8 cellular contexts compared by ENCODE assay signal in the genomic region with DNA sequence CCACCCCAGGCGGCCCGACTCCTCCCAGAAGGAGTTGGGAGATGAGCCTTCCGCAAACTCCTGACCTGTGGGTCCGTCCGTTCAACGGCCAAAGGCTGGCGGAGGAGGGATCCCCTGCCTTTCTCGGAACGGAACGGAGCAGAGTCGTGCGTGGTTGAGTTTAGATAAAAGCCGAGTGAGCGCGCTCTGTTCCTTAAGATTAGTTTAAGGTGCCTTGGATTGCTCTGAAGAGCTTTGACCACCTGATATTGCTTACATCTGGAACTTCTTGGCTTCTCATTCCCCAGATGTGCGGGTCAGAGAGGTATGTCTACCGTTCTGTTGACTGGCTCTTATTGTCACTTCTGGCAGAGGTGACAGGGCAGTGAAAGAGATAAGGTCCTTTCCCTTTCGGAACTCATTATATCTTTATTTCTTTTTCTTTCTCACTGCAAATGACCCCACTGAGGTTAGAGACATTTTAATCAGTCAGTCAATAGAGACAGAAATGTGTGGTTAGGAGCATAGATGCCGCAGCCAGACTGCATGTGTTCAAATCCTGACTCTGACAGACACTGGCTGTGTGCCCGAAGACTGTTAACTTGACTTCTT. TPM values are rescaled to one million over a fixed set of nuclear protein-coding genes. Genes with fewer than 3 reads are reported as not detected.
DNase-seq lines count a peak whose midpoint lies in the region; ATAC-seq and TF ChIP-seq lines count a peak whose summit lies in the region.

Gene TRIM6, plus strand, starts transcription at position 27 of the 591 bp plus-strand sequence. Its CDS starts 261 bp downstream, at position 288.

- peaks cover 7% of the 10 kb centered on the region for H3K4me1 Mint-ChIP-seq in activated CD4-positive, alpha-beta memory T cell treated with anti-CD3 and anti-CD28 coated beads, Interleukin-2, amount 10 ng/mL, durations not matched to agents 7 days and 5 days
- H3K4me1 Mint-ChIP-seq in osteocyte (ENCODE audit: unreplicated experiment), result peaks cover 44% of the 10 kb centered on the region

- peaks cover 2% of the 10 kb centered on the region for H3K27me3 Mint-ChIP-seq in activated CD4-positive, alpha-beta memory T cell treated with anti-CD3 and anti-CD28 coated beads, Interleukin-2, amount 10 ng/mL, durations not matched to agents 7 days and 5 days
- no peaks in the 10 kb centered on the region for H3K27me3 Mint-ChIP-seq in osteocyte (ENCODE audit: unreplicated experiment)

- CTCF ChIA-PET in activated CD4-positive, alpha-beta memory T cell treated with anti-CD3 and anti-CD28 coated beads, Interleukin-2, amount 10 ng/mL, durations not matched to agents 7 days and 5 days (lab: Charles Lee), result interaction anchor here (1.3 to 2.0 kb wide), 2 partner anchors 8 to 211 kb away, joined by 3 to 4 read pairs; no protein-coding TSS in a partner anchor

- ATAC-seq in HG03064 (IDR thresholded peaks at IDR 0.05; ENCODE audit: low read depth, unreplicated experiment), result peak; percentile 57
- ATAC-seq in Right ventricle myocardium superior (ENCODE audit: poor library complexity), result peak; percentile 68
- no peak for ATAC-seq in GM18519 (IDR thresholded peaks at IDR 0.05; ENCODE audit: low FRiP score, unreplicated experiment)
- ATAC-seq in HG02970 (IDR thresholded peaks at IDR 0.05; ENCODE audit: low FRiP score, unreplicated experiment), result no peak

- peak within 1 kb of the TSS; percentile 65 for H3K4me3 Mint-ChIP-seq in activated CD4-positive, alpha-beta memory T cell treated with anti-CD3 and anti-CD28 coated beads, Interleukin-2, amount 10 ng/mL, durations not matched to agents 7 days and 5 days
- H3K4me3 Mint-ChIP-seq in osteocyte (ENCODE audit: unreplicated experiment), result peak within 1 kb of the TSS; percentile 79

- intact Hi-C loops in Right ventricle myocardium superior (cut with DNase I), result no loop called here

- POLR2A ChIA-PET in activated CD4-positive, alpha-beta memory T cell treated with anti-CD3 and anti-CD28 coated beads, Interleukin-2, amount 10 ng/mL, durations not matched to agents 7 days and 5 days (lab: Charles Lee), result interaction anchor here (1.6 kb wide), 1 partner anchor 214 kb away, joined by 3 read pairs; no protein-coding TSS in a partner anchor

- H3K9me3 Mint-ChIP-seq in activated CD4-positive, alpha-beta memory T cell treated with anti-CD3 and anti-CD28 coated beads, Interleukin-2, amount 10 ng/mL, durations not matched to agents 7 days and 5 days, result no peaks in the 10 kb centered on the region
- no peaks in the 10 kb centered on the region for H3K9me3 Mint-ChIP-seq in osteocyte (ENCODE audit: unreplicated experiment)

- H3K27ac Mint-ChIP-seq in activated CD4-positive, alpha-beta memory T cell treated with anti-CD3 and anti-CD28 coated beads, Interleukin-2, amount 10 ng/mL, durations not matched to agents 7 days and 5 days, result no peak within 1 kb of the TSS
- H3K27ac Mint-ChIP-seq in osteocyte (ENCODE audit: unreplicated experiment), result peak within 1 kb of the TSS; percentile 81

- peak; percentile 15 for DNase-seq in activated CD4-positive, alpha-beta T cell treated with anti-CD3 and anti-CD28 coated beads for 48 hours
- DNase-seq in activated CD4-positive, alpha-beta T cell treated with anti-CD3 and anti-CD28 coated beads, Interleukin-2, amount 50 U/mL, for 1 hour, result no peak
- DNase-seq in activated CD4-positive, alpha-beta memory T cell treated with anti-CD3 and anti-CD28 coated beads, Interleukin-2, amount 10 ng/mL, durations not matched to agents 7 days and 5 days, result peak; percentile 19
- DNase-seq in Right ventricle myocardium superior (peak; percentile 66), osteocyte (ENCODE audit: extremely low spot score, unreplicated experiment) (peak; percentile 81)

- TF ChIP-seq CTCF in osteocyte (IDR thresholded peaks at IDR 0.05), result no peak

- H3K36me3 Mint-ChIP-seq in activated CD4-positive, alpha-beta memory T cell treated with anti-CD3 and anti-CD28 coated beads, Interleukin-2, amount 10 ng/mL, durations not matched to agents 7 days and 5 days (ENCODE audit: low read depth), result no peaks in the 10 kb centered on the region
- no peaks in the 10 kb centered on the region for H3K36me3 Mint-ChIP-seq in osteocyte (ENCODE audit: unreplicated experiment)

RNA-seq across cellular contexts. Expression of gene TRIM6, which starts in this region (rescaled TPM):
- 1 to 10 TPM in 1 of 2 experiments, under 1 TPM in 1; 0.60 to 1.1 TPM for total RNA-seq in activated CD4-positive, alpha-beta memory T cell treated with anti-CD3 and anti-CD28 coated beads, Interleukin-2, amount 10 ng/mL, durations not matched to agents 7 days and 5 days
- total RNA-seq in Right ventricle myocardium superior, result 0.91 TPM
- total RNA-seq in osteocyte, result 1.9 TPM in 2 replicates

Comparison
In these comparisons a context has a peak if more than half of its experiments do, and no peak if none do; other contexts are left out.
1. Peak in DNase-seq and ATAC-seq in Right ventricle myocardium superior; RNA of the gene not detected or under 1 TPM.